18 cellular contexts compared by ENCODE assay signal in genomic region chr6:3940703-3941102, GRCh38.
DNase-seq lines count a peak whose midpoint lies in the region; ATAC-seq and TF ChIP-seq lines count a peak whose summit lies in the region.
"Had no signal": no experiment of that assay in that cellular context is flagged by ENCODE, and none has a peak within 500 bp of the region (broad histone marks: within the 10 kb centered on the region; RNA-seq: fewer than 3 reads in every experiment).

No MANE protein-coding gene starts in this region.

- peaks cover 27 to 55% (median 43%) of the 10 kb centered on the region in 5 donors for H3K27me3 Mint-ChIP-seq in naive thymus-derived CD4-positive, alpha-beta T cell

- no peaks in the 10 kb centered on the region for H3K27me3 ChIP-seq in aorta (ENCODE audit: control insufficient read depth in 1 of 2, insufficient read depth in 2 of 2, low read length in 1 of 2)
- H3K27me3 ChIP-seq in naive thymus-derived CD4-positive, alpha-beta T cell (ENCODE audit: control insufficient read depth in 2 of 2, insufficient read depth in 2 of 2, low read length in 2 of 2), result peaks cover 0 to 6% of the 10 kb centered on the region in 2 donors
- H3K27me3 ChIP-seq: SJSA1 had no signal

- BruUV-seq in OCI-LY7 (replicated peaks; lab: Mats Ljungman, UMichigan), result no TSS peak

- H3K36me3 Mint-ChIP-seq in naive thymus-derived CD4-positive, alpha-beta T cell, result peaks cover 0 to 3% (median 0%) of the 10 kb centered on the region in 5 donors

- CTCF ChIA-PET in OCI-LY7 (lab: Charles Lee; ENCODE audit: unreplicated experiment), result no interaction called here
- CTCF ChIA-PET in naive thymus-derived CD4-positive, alpha-beta T cell (lab: Charles Lee), result no interaction called here

- H2AFZ ChIP-seq in OCI-LY7 (ENCODE audit: low read length), result no peak overlapping the region

- H3K27ac ChIP-seq in OCI-LY7 (ENCODE audit: low read depth, low read length, poor library complexity, severe bottlenecking), result no peak overlapping the region
- no peak overlapping the region for H3K27ac ChIP-seq in aorta (ENCODE audit: low read depth in 1 of 2, low read length in 2 of 2)
- no peak overlapping the region for H3K27ac ChIP-seq in naive thymus-derived CD4-positive, alpha-beta T cell (ENCODE audit: low read depth, low read length)
- H3K27ac ChIP-seq: KMS-11, SJSA1 had no signal

- H3K9me3 Mint-ChIP-seq in naive thymus-derived CD4-positive, alpha-beta T cell, result no peaks in the 10 kb centered on the region

- intact Hi-C loops in OCI-LY7 (cut with micrococcal nuclease; ENCODE audit: unreplicated experiment), result no loop called here
- intact Hi-C loops in aorta (cut with DNase I), result no loop called here
- intact Hi-C loops in naive thymus-derived CD4-positive, alpha-beta T cell (cut with micrococcal nuclease), result no loop called here

- no peak overlapping the region for H3K27ac Mint-ChIP-seq in naive thymus-derived CD4-positive, alpha-beta T cell

- ATAC-seq in aorta (ENCODE audit: low FRiP score), result no peak
- ATAC-seq in naive thymus-derived CD4-positive, alpha-beta T cell, result no peak

- no peaks in the 10 kb centered on the region for H3K4me1 ChIP-seq in OCI-LY7 (ENCODE audit: insufficient read depth, low read length, poor library complexity, severe bottlenecking)
- H3K4me1 ChIP-seq in aorta (ENCODE audit: control insufficient read depth in 1 of 2, insufficient read depth in 2 of 2, low read length in 2 of 2), result no peaks in the 10 kb centered on the region
- no peaks in the 10 kb centered on the region for H3K4me1 ChIP-seq in naive thymus-derived CD4-positive, alpha-beta T cell (ENCODE audit: control insufficient read depth in 2 of 2, insufficient read depth in 2 of 2, low read length in 2 of 2)

- DNase-seq in amygdala (lab: John Stamatoyannopoulos, UW) (peak in 51 of 56 donors; percentile 3 to 87 (median 50)), globus pallidus (ENCODE audit: low spot score) (peak; percentile 75), nucleus accumbens (lab: John Stamatoyannopoulos, UW) (peak in 52 of 56 donors; percentile 5 to 82 (median 51)), OCI-LY7 (ENCODE audit: low spot score) (no peak), aorta (no peak)
- DNase-seq in activated CD4-positive, alpha-beta T cell treated with anti-CD3 and anti-CD28 coated beads, Interleukin-2, amount 50 U/mL, for 4 hours, result no peak
- no peak for DNase-seq in naive thymus-derived CD4-positive, alpha-beta T cell
- DNase-seq: ACHN, AML-193, COR-L47, DMS 273 treated with DMSO at 0.1 percent for 48 hours, H7, MV-4-11, NCI-H187, NCI-H2227 treated with DMSO at 0.1 percent for 48 hours, NCI-H510A treated with DMSO at 0.1 percent for 48 hours had no signal

- no peaks in the 10 kb centered on the region for H3K79me2 ChIP-seq in OCI-LY7 (ENCODE audit: insufficient read depth, low read depth, low read length)

- no peak overlapping the region for H3K4me2 ChIP-seq in OCI-LY7 (ENCODE audit: low read length)
- H3K4me2 ChIP-seq: KMS-11 had no signal

- H3K9me3 ChIP-seq in OCI-LY7 (ENCODE audit: low read length) (no peaks in the 10 kb centered on the region), aorta (ENCODE audit: control insufficient read depth, low read length) (no peaks in the 10 kb centered on the region)
- H3K9me3 ChIP-seq in naive thymus-derived CD4-positive, alpha-beta T cell (ENCODE audit: control insufficient read depth in 2 of 3, low read length in 3 of 3), result no peaks in the 10 kb centered on the region
- H3K9me3 ChIP-seq: SJSA1 had no signal

- 86 to 88% methylated on average over 5 of the region's 5 CpGs for WGBS in aorta, 2 donors

- peaks cover 0 to 5% (median 0%) of the 10 kb centered on the region in 7 donors for H3K4me1 Mint-ChIP-seq in naive thymus-derived CD4-positive, alpha-beta T cell

- TF ChIP-seq CTCF in OCI-LY7 (conservative IDR thresholded peaks at IDR 0.05; ENCODE audit: low read length), result no peak

- no peaks in the 10 kb centered on the region for H4K20me1 ChIP-seq in OCI-LY7 (ENCODE audit: insufficient read depth, low read length)

- H3K4me3 ChIP-seq in OCI-LY7 (ENCODE audit: low read depth, low read length, poor library complexity, severe bottlenecking) (no peak overlapping the region), aorta (ENCODE audit: low read length in 2 of 2) (no peak overlapping the region)
- no peak overlapping the region for H3K4me3 ChIP-seq in naive thymus-derived CD4-positive, alpha-beta T cell (ENCODE audit: low read length)
- H3K4me3 ChIP-seq: SJSA1 had no signal

- no peaks in the 10 kb centered on the region for H3K36me3 ChIP-seq in OCI-LY7 (ENCODE audit: insufficient read depth, low read length)
- no peaks in the 10 kb centered on the region for H3K36me3 ChIP-seq in aorta (ENCODE audit: control insufficient read depth in 1 of 2, insufficient read depth in 2 of 2, low read length in 1 of 2)
- no peaks in the 10 kb centered on the region for H3K36me3 ChIP-seq in naive thymus-derived CD4-positive, alpha-beta T cell (ENCODE audit: control insufficient read depth in 2 of 3, insufficient read depth in 3 of 3, low read length in 3 of 3)
- H3K36me3 ChIP-seq: SJSA1 had no signal

- H3K9me2 ChIP-seq in OCI-LY7 (ENCODE audit: insufficient read depth, low read length), result no peaks in the 10 kb centered on the region

- POLR2A ChIA-PET in OCI-LY7 (lab: Charles Lee), result no interaction called here
- POLR2A ChIA-PET in naive thymus-derived CD4-positive, alpha-beta T cell (lab: Charles Lee), result no interaction called here

- H3K4me3 Mint-ChIP-seq in naive thymus-derived CD4-positive, alpha-beta T cell, result no peak overlapping the region

Comparison
In these comparisons a context has a peak if more than half of its experiments do, and no peak if none do; other contexts are left out.
1. DNase-seq: peak in amygdala (51 of 56), globus pallidus (single experiment) and nucleus accumbens (52 of 56); none in activated CD4-positive, alpha-beta T cell treated with anti-CD3 and anti-CD28 coated beads, Interleukin-2, amount 50 U/mL, for 4 hours (0 of 2), OCI-LY7 (single experiment), aorta (0 of 2) and naive thymus-derived CD4-positive, alpha-beta T cell (0 of 9).